Comparison of ENCODE assay signal across 36 cellular contexts in the genomic region with DNA sequence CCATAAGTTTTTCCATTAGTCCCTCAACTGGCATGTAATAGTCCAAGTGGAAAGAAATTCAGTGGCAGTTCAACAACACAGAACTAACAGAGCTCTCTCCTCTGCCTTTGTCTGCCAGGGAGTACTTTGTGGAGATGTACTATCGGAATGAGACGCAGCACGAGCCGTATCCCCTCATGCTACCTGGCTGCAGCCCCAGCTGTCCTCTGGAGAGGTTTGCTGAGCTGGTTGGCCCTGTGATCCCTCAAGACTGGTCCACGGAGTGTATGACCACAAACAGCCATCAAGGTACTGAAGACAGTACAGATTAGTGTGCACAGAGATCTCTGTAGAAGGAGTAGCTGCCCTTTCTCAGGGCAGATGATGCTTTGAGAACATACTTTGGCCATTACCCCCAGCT. TPM values are rescaled to one million over a fixed set of nuclear protein-coding genes. Genes with fewer than 3 reads are reported as not detected.
"Had no signal": no experiment of that assay in that cellular context is flagged by ENCODE, and none has a peak within 500 bp of the region (broad histone marks: within the 10 kb centered on the region; RNA-seq: fewer than 3 reads in every experiment).

No MANE protein-coding gene starts in this region.

- H3K27me3 ChIP-seq: MG63 had no signal

- H3K4me3 ChIP-seq: MG63 had no signal

- DNase-seq: Karpas-422, Kasumi-1, MG63, MM.1S, MV-4-11, NCI-H1048, NCI-H1092, NCI-H1092 treated with DMSO at 0.1 percent for 48 hours, NCI-H1105, NCI-H1105 treated with DMSO at 0.1 percent for 48 hours, NCI-H1417, NCI-H1417 treated with DMSO at 0.1 percent for 48 hours, NCI-H1436, NCI-H1436 treated with DMSO at 0.1 percent for 48 hours, NCI-H146, NCI-H1694, NCI-H1694 treated with DMSO at 0.1 percent for 48 hours, NCI-H187, NCI-H187 treated with DMSO at 0.1 percent for 48 hours, NCI-H1930, NCI-H2029, NCI-H2029 treated with DMSO at 0.1 percent for 48 hours, NCI-H2081, NCI-H2081 treated with DMSO at 0.1 percent for 48 hours, NCI-H2107, NCI-H2171, NCI-H2171 treated with DMSO at 0.1 percent for 48 hours, NCI-H2227 treated with DMSO at 0.1 percent for 48 hours, NCI-H226, NCI-H345, NCI-H446, NCI-H446 treated with DMSO at 0.1 percent for 48 hours, NCI-H510A, NCI-H510A treated with DMSO at 0.1 percent for 48 hours, NCI-H524 had no signal

- H3K36me3 ChIP-seq: MG63 had no signal

- H3K9me3 ChIP-seq: MG63 had no signal

RNA-seq across cellular contexts. Expression of a gene that starts 39.4 kb away (rescaled TPM):
- total RNA-seq: MCF 10A had no signal
